Comparison of ENCODE assay signal across 15 cellular contexts in the genomic region with DNA sequence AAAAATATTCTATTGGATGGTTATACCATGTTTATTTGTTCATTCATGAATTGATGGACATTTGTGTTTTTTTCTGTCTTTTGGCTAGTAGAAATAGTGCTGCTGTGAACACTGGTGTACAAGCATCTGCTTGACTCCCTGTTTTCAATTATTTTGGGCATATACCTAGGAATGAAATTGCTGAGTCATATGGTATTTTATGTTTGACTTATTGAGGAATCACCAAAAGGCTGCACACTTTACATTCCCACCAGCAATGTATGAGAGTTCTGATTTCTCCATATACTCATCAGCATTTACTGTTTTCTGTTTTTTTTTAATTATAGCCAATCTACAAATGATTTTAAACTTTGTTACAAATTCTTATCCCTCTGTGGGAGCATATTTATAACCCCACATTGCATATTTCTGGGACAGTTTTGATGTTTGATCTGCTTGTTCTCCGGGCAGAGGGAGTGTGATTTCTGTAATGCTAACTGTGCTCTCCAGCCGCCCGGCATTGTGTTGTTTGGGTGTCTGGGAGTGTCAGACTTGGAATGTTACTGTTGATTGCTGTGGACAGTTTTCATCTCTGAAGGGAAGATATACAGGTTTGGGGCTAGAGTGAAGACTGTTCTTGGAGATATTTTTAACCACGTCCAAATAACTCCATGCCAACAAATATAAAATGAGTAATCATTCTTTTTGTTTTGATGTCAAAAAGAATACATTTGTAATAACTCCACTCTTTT.
DNase-seq lines count a peak whose midpoint lies in the region; ATAC-seq and TF ChIP-seq lines count a peak whose summit lies in the region.
"Had no signal": no experiment of that assay in that cellular context is flagged by ENCODE, and none has a peak within 500 bp of the region (broad histone marks: within the 10 kb centered on the region; RNA-seq: fewer than 3 reads in every experiment).

No MANE protein-coding gene starts in this region.

- no peak overlapping the region for H4K91ac ChIP-seq in mesenchymal stem cell (ENCODE audit: low read length)

- peak overlapping the region in 1 of 2 experiments; percentile 51 for H3K4ac ChIP-seq in mesenchymal stem cell (ENCODE audit: low read depth in 1 of 2, low read length in 2 of 2)

- WGBS in mesenchymal stem cell = 37% methylated on average over 3 of the region's 4 CpGs

- H2BK15ac ChIP-seq in mesenchymal stem cell (ENCODE audit: low read depth, poor library complexity, severe bottlenecking) = no peak overlapping the region

- H3K4me2 ChIP-seq in mesenchymal stem cell (ENCODE audit: low read length, poor library complexity, severe bottlenecking) = no peak overlapping the region

- peak overlapping the region; percentile 64 for H4K8ac ChIP-seq in mesenchymal stem cell (ENCODE audit: low read length)

- H3K27ac ChIP-seq in right atrium auricular region (no peak overlapping the region), brain microvascular endothelial cell (peak overlapping the region; percentile 71), mesenchymal stem cell (ENCODE audit: low read length, poor library complexity, severe bottlenecking) (peak overlapping the region; percentile 64)

- intact Hi-C loops in left ventricle myocardium superior (cut with micrococcal nuclease) = no loop called here

- H2AK5ac ChIP-seq in mesenchymal stem cell (ENCODE audit: low read length, severe bottlenecking) = peak overlapping the region; percentile 54

- no peak overlapping the region for H2AFZ ChIP-seq in mesenchymal stem cell (ENCODE audit: low read depth, low read length)

- no peak overlapping the region for H2BK5ac ChIP-seq in mesenchymal stem cell (ENCODE audit: low read depth, low read length, poor library complexity, severe bottlenecking)

- peak overlapping the region; percentile 15 for H3K9ac ChIP-seq in mesenchymal stem cell (ENCODE audit: low read length)

- no peak overlapping the region for H3K14ac ChIP-seq in mesenchymal stem cell (ENCODE audit: low read length in 2 of 2)

- ATAC-seq in left ventricle myocardium superior (peak; percentile 60), HG02759 (IDR thresholded peaks at IDR 0.05; ENCODE audit: unreplicated experiment) (no peak), HG02840 (IDR thresholded peaks at IDR 0.05; ENCODE audit: low FRiP score, unreplicated experiment) (no peak)
- ATAC-seq: activated CD4-positive, CD25-positive, alpha-beta regulatory T cell treated with anti-CD3 and anti-CD28 coated beads, Interleukin-2, amount 50 U/mL, for 24 hours had no signal

- no peaks in the 10 kb centered on the region for H3K36me3 ChIP-seq in right atrium auricular region
- H3K36me3 ChIP-seq in brain microvascular endothelial cell (replicated peaks) = no peaks in the 10 kb centered on the region
- peaks cover 0 to 4% of the 10 kb centered on the region in 2 experiments for H3K36me3 ChIP-seq in mesenchymal stem cell (ENCODE audit: control insufficient read depth in 1 of 2, insufficient read depth in 2 of 2, low read depth in 1 of 2, low read length in 2 of 2)
- H3K36me3 ChIP-seq in BE2C = no peaks in the 10 kb centered on the region

- DNase-seq in left ventricle myocardium superior (no peak), right atrium auricular region (ENCODE audit: low spot score) (no peak), brain microvascular endothelial cell (peak; percentile 42), mesenchymal stem cell (peak; percentile 37), NCI-H146 treated with DMSO at 0.1 percent for 48 hours (lab: John Stamatoyannopoulos, UW; ENCODE audit: unreplicated experiment) (no peak), BE2C (no peak)
- DNase-seq: ACHN; activated effector memory CD4-positive, alpha-beta T cell treated with anti-CD3 and anti-CD28 coated beads, Interleukin-2, amount 50 U/mL, for 16 hours; NCI-H1694; posterior cingulate gyrus; stimulated activated naive CD4-positive, alpha-beta T cell; T-helper 9 cell had no signal

- H3K27me3 ChIP-seq in right atrium auricular region (no peaks in the 10 kb centered on the region), brain microvascular endothelial cell (replicated peaks) (no peaks in the 10 kb centered on the region), mesenchymal stem cell (ENCODE audit: control insufficient read depth in 1 of 2, insufficient read depth in 1 of 2, low read length in 2 of 2) (no peaks in the 10 kb centered on the region), BE2C (no peaks in the 10 kb centered on the region)

- H2BK12ac ChIP-seq in mesenchymal stem cell (ENCODE audit: low read length in 2 of 2) = peak overlapping the region; percentile 63 to 84

- H3K4me1 ChIP-seq in right atrium auricular region (no peaks in the 10 kb centered on the region), mesenchymal stem cell (ENCODE audit: control insufficient read depth, insufficient read depth, low read depth, low read length) (peaks cover 4% of the 10 kb centered on the region), BE2C (peaks cover 3% of the 10 kb centered on the region)

- peak overlapping the region; percentile 57 to 70 for H3K18ac ChIP-seq in mesenchymal stem cell (ENCODE audit: low read depth in 1 of 2, low read length in 2 of 2)

- H3K4me3 ChIP-seq in right atrium auricular region = no peak overlapping the region
- H3K4me3 ChIP-seq in brain microvascular endothelial cell (ENCODE audit: low read depth, low read length) = no peak overlapping the region
- no peak overlapping the region for H3K4me3 ChIP-seq in mesenchymal stem cell (ENCODE audit: insufficient read depth in 1 of 2, low read depth in 1 of 2, low read length in 2 of 2)
- no peak overlapping the region for H3K4me3 ChIP-seq in BE2C (ENCODE audit: low read depth, low read length)

- peak overlapping the region; percentile 61 for H2BK120ac ChIP-seq in mesenchymal stem cell (ENCODE audit: low read depth, low read length)

- no peaks in the 10 kb centered on the region for H3K9me3 ChIP-seq in right atrium auricular region
- no peaks in the 10 kb centered on the region for H3K9me3 ChIP-seq in mesenchymal stem cell (ENCODE audit: control insufficient read depth, low read length)
- H3K9me3 ChIP-seq in BE2C = no peaks in the 10 kb centered on the region

- H3K23ac ChIP-seq in mesenchymal stem cell (ENCODE audit: low read length in 2 of 2) = no peak overlapping the region

- peaks cover 2% of the 10 kb centered on the region for H3K79me1 ChIP-seq in mesenchymal stem cell (replicated peaks; ENCODE audit: low read length, poor library complexity, severe bottlenecking)

- TF ChIP-seq CTCF in right atrium auricular region (IDR thresholded peaks at IDR 0.05) (no peak), brain microvascular endothelial cell (IDR thresholded peaks at IDR 0.05; ENCODE audit: low read depth, low read length, missing control alignments) (no peak), BE2C (IDR thresholded peaks at IDR 0.05; ENCODE audit: low read depth, low read length) (no peak)

- in situ Hi-C loops in brain microvascular endothelial cell (cut with HindIII; ENCODE audit: low pct_ligation_motif_present, low sequenced_read_pairs) = no loop called here

Comparison
In these comparisons a context has a peak if more than half of its experiments do, and no peak if none do; other contexts are left out.
1. DNase-seq: peak in brain microvascular endothelial cell (single experiment) and mesenchymal stem cell (single experiment); none in left ventricle myocardium superior (single experiment), right atrium auricular region (single experiment), NCI-H146 treated with DMSO at 0.1 percent for 48 hours (single experiment) and BE2C (single experiment).
2. H3K27ac ChIP-seq: peak in brain microvascular endothelial cell (single experiment) and mesenchymal stem cell (single experiment); none in right atrium auricular region (0 of 2).